13 cellular contexts compared by ENCODE assay signal in the genomic region with DNA sequence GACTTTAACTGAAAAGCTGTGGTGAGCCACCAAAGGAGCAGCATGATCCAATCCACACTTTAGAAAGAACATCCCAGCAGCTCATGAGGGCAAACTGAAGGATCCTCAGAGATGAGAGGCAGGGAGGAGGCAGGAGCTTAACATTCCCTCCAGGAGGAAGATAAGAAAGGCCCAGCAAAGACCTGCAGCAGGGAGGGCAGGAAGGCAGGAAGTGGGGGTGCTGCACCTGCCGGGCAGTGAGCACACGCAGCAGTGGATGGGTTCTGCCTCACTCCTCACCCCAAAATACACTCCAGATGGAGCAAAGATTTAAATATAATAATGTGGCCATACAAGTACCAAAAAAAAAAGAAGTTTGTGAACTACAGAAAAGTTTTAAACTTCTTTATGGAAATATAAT. TPM values are rescaled to one million over a fixed set of nuclear protein-coding genes. Genes with fewer than 3 reads are reported as not detected.
A peak's percentile ranks its signal among the peaks of the same experiment; 100 is the strongest.
DNase-seq lines count a peak whose midpoint lies in the region; ATAC-seq and TF ChIP-seq lines count a peak whose summit lies in the region.
"Had no signal": no experiment of that assay in that cellular context is flagged by ENCODE, and none has a peak within 500 bp of the region (broad histone marks: within the 10 kb centered on the region; RNA-seq: fewer than 3 reads in every experiment).

No MANE protein-coding gene starts in this region.

- H2AK5ac ChIP-seq in mesendoderm (ENCODE audit: low read length) = no peak overlapping the region

- no peak overlapping the region for H2BK15ac ChIP-seq in mesendoderm (replicated peaks; ENCODE audit: low read depth)

- peak overlapping the region; percentile 12; the same call in 1 of the 2 replicates for H2AFZ ChIP-seq in OCI-LY7 (ENCODE audit: low read length)

- H4K8ac ChIP-seq in mesendoderm (ENCODE audit: low read depth, low read length) = no peak overlapping the region

- WGBS in mesendoderm (ENCODE audit: extremely low coverage, insufficient coverage, low lambda C conversion rate) = no CpG with 5 or more reads among the region's 2 CpGs

- no peak overlapping the region for H3K18ac ChIP-seq in mesendoderm (ENCODE audit: low read length)

- no peak for TF ChIP-seq CTCF in GM12865 (IDR thresholded peaks at IDR 0.05; ENCODE audit: insufficient read depth, low read depth, low read length, missing control alignments)
- TF ChIP-seq CTCF in OCI-LY7 (conservative IDR thresholded peaks at IDR 0.05; ENCODE audit: low read length) = no peak
- TF ChIP-seq CTCF in GM10248 (IDR thresholded peaks at IDR 0.05; ENCODE audit: control extremely low read depth, extremely low read depth, low read depth, missing control alignments) = no peak

- ATAC-seq in GM21723 (IDR thresholded peaks at IDR 0.05; ENCODE audit: unreplicated experiment) = peak; percentile 71
- no peak for ATAC-seq in GM18520 (IDR thresholded peaks at IDR 0.05; ENCODE audit: unreplicated experiment)
- ATAC-seq: activated CD8-positive, alpha-beta memory T cell treated with anti-CD3 and anti-CD28 coated beads, Interleukin-2, amount 10 ng/mL, durations not matched to agents 7 days and 5 days had no signal

- H3K36me3 ChIP-seq in OCI-LY7 (ENCODE audit: insufficient read depth, low read length) (no peaks in the 10 kb centered on the region), mesendoderm (ENCODE audit: control insufficient read depth, insufficient read depth, low read length) (no peaks in the 10 kb centered on the region)

- DNase-seq in GM12865 (ENCODE audit: low read depth) (peak; percentile 12), OCI-LY7 (ENCODE audit: low spot score) (peak; percentile 14), mesendoderm (peak; percentile 61), SHP77 (lab: John Stamatoyannopoulos, UW) (no peak), NCI-H2196 (lab: John Stamatoyannopoulos, UW; ENCODE audit: unreplicated experiment) (no peak), GM10248 (ENCODE audit: extremely low spot score) (no peak)
- DNase-seq: activated CD8-positive, alpha-beta memory T cell treated with anti-CD3 and anti-CD28 coated beads, Interleukin-2, amount 10 ng/mL, durations not matched to agents 7 days and 5 days; activated naive CD4-positive, alpha-beta T cell treated with anti-CD3 and anti-CD28 coated beads, Interleukin-2, amount 50 U/mL, for 16 hours; DMS79 treated with DMSO at 0.1 percent for 48 hours; head of caudate nucleus; NCI-H2107 had no signal

- H3K27ac ChIP-seq in OCI-LY7 (ENCODE audit: low read depth, low read length, poor library complexity, severe bottlenecking) = no peak overlapping the region
- no peak overlapping the region for H3K27ac ChIP-seq in mesendoderm (ENCODE audit: low read depth, low read length)

- no peaks in the 10 kb centered on the region for H3K9me2 ChIP-seq in OCI-LY7 (ENCODE audit: insufficient read depth, low read length)

- H3K4me2 ChIP-seq in OCI-LY7 (ENCODE audit: low read length) (peak overlapping the region; percentile 57), mesendoderm (ENCODE audit: low read length) (no peak overlapping the region)

- H3K79me2 ChIP-seq in OCI-LY7 (ENCODE audit: insufficient read depth, low read depth, low read length) (no peaks in the 10 kb centered on the region), mesendoderm (ENCODE audit: control insufficient read depth, insufficient read depth, low read length) (no peaks in the 10 kb centered on the region)

- peaks cover 30% of the 10 kb centered on the region for H3K4me1 ChIP-seq in OCI-LY7 (ENCODE audit: insufficient read depth, low read length, poor library complexity, severe bottlenecking)
- H3K4me1 ChIP-seq in mesendoderm (ENCODE audit: control insufficient read depth, low read depth, low read length) = no peaks in the 10 kb centered on the region

- H3K79me1 ChIP-seq in mesendoderm (ENCODE audit: low read length) = no peaks in the 10 kb centered on the region

- no peak overlapping the region for H2BK5ac ChIP-seq in mesendoderm (ENCODE audit: low read length)

- no peak overlapping the region for H3K23ac ChIP-seq in mesendoderm (ENCODE audit: low read length)

- H3K9me3 ChIP-seq in OCI-LY7 (ENCODE audit: low read length) = no peaks in the 10 kb centered on the region

- no peak overlapping the region for H3K56ac ChIP-seq in mesendoderm (ENCODE audit: low read length)

- H3K4me3 ChIP-seq in GM12865 (ENCODE audit: low read depth, low read length) = no peak overlapping the region
- H3K4me3 ChIP-seq in OCI-LY7 (ENCODE audit: low read depth, low read length, poor library complexity, severe bottlenecking) = no peak overlapping the region
- no peak overlapping the region for H3K4me3 ChIP-seq in mesendoderm (ENCODE audit: low read length)

- H4K5ac ChIP-seq in mesendoderm (ENCODE audit: low read length) = no peak overlapping the region

- intact Hi-C loops in OCI-LY7 (cut with micrococcal nuclease; ENCODE audit: unreplicated experiment) = no loop called here

- CTCF ChIA-PET in OCI-LY7 (lab: Charles Lee; ENCODE audit: unreplicated experiment) = no interaction called here
- CTCF ChIA-PET in GM10248 (lab: Yijun Ruan, JAX) = interaction anchor here (1.0 to 2.0 kb wide), 5 partner anchors 8 to 82 kb away, joined by 3 to 9 read pairs (median 3); no protein-coding TSS in a partner anchor

- H2BK120ac ChIP-seq in mesendoderm (ENCODE audit: low read depth, low read length) = no peak overlapping the region

- POLR2A ChIA-PET in OCI-LY7 (lab: Charles Lee) (interaction anchor here (0.6 to 1.6 kb wide), 5 partner anchors 9 to 149 kb away, joined by 3 to 4 read pairs (median 3); no protein-coding TSS in a partner anchor), GM10248 (lab: Yijun Ruan, JAX) (no interaction called here)

- H3K4ac ChIP-seq in mesendoderm (ENCODE audit: low read depth, low read length) = no peak overlapping the region

- no TSS peak for BruUV-seq in OCI-LY7 (replicated peaks; lab: Mats Ljungman, UMichigan)

- H3K9ac ChIP-seq in mesendoderm (ENCODE audit: low read length) = no peak overlapping the region

- H4K20me1 ChIP-seq in OCI-LY7 (ENCODE audit: insufficient read depth, low read length) = no peaks in the 10 kb centered on the region

- no peaks in the 10 kb centered on the region for H3K27me3 ChIP-seq in mesendoderm (ENCODE audit: insufficient read depth, low read length, poor library complexity)

RNA-seq across cellular contexts. Expression of gene GCH1, which starts 48.4 kb away (rescaled TPM):
- 13.8 and 14.7 TPM in 2 replicates for total RNA-seq in OCI-LY7 (2014; rRNA removed; shearing (Covaris generic))
- total RNA-seq in OCI-LY7 (2022) = 22.0 and 22.5 TPM in 2 replicates
- 7.2 TPM for polyA plus RNA-seq in mesendoderm (2013, experiment 1 of 2)
- 8.2 TPM for polyA plus RNA-seq in mesendoderm (2013, experiment 2 of 2)

Comparison
In these comparisons a context has a peak if more than half of its experiments do, and no peak if none do; other contexts are left out.
1. DNase-seq: peak in GM12865 (single experiment), OCI-LY7 (single experiment) and mesendoderm (single experiment); none in SHP77 (0 of 2), NCI-H2196 (single experiment) and GM10248 (single experiment).